Comparison of ENCODE assay signal across 1 cellular context in the genomic region with DNA sequence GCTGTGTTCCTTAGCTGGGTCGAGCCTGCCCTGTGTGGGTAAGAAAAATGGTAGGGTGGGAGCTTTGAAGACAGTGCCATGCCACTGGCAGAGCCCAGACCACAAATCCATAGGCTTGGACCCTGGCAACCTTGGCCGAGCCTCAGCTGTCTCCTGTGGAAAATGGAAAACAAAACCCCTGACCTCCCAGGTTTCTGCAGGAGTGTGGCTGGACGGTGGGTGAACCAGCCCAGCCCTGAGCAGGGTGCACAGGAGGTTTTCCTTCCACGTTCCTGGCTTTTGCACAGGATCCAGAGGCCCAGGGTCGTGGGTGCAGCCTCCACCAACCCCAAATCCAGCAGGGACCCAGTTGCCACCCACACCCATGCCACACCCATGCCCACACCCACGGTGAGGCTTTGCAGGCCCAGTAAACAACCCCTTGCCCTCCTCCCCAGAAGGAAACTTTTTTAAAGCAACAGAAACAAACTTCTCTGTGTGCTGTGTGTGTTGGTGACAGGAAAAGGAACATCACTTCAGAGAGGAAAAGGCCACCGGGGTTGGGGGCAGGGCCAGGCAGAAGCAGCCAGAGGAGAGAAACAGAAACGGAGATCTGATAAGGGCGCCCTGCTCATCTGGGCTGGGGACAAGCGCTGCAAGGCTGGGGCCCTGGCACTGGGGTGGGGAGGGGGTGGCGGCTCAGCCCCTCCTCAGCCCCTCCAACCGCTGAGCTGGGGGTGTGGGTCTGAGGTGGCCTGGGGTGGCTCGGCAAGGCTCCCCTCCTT.
TF ChIP-seq lines count a peak whose summit lies in the region.

No MANE protein-coding gene starts in this region.

TF ChIP-seq in K562, 482 proteins besides CTCF, POLR2A, EP300 and RAD21 (continued from another document and continues in another):
- TF ChIP-seq ZBTB2 (IDR thresholded peaks at IDR 0.05) (peak; percentile 76; the same call in 1 of the 2 replicates), ZNF324 (CRISPR knock-in tag; IDR thresholded peaks at IDR 0.05) (no peak), PTRF (tag; IDR thresholded peaks at IDR 0.05) (no peak), MCM7 (IDR thresholded peaks at IDR 0.05) (no peak), KDM2B (CRISPR knock-in tag; IDR thresholded peaks at IDR 0.05) (no peak), IRF1 (CRISPR knock-in tag; IDR thresholded peaks at IDR 0.05; ENCODE audit: borderline replicate concordance) (no peak), POLR3G (IDR thresholded peaks at IDR 0.05; ENCODE audit: extremely low read depth, insufficient read length, insufficient replicate concordance) (no peak), NR1H2 (CRISPR knock-in tag; IDR thresholded peaks at IDR 0.05) (no peak), E2F3 (CRISPR knock-in tag; IDR thresholded peaks at IDR 0.05) (peak; percentile 60; the same call in 1 of the 2 replicates), NONO (IDR thresholded peaks at IDR 0.05; ENCODE audit: low read depth in 2 of 2, low read length in 1 of 2) (no peak), CEBPB (tag; IDR thresholded peaks at IDR 0.05) (no peak), HES1 (IDR thresholded peaks at IDR 0.05; ENCODE audit: low read depth) (no peak), ELF2 (CRISPR knock-in tag; IDR thresholded peaks at IDR 0.05) (0 out of 2 replicates have a peak, but pooled peaks have one; percentile 63), ZNF408 (CRISPR knock-in tag; IDR thresholded peaks at IDR 0.05; ENCODE audit: low read depth) (no peak), DMBX1 (CRISPR knock-in tag; IDR thresholded peaks at IDR 0.05; ENCODE audit: borderline replicate concordance) (peak; percentile 52; the same call in 1 of the 2 replicates), MCM5 (IDR thresholded peaks at IDR 0.05; ENCODE audit: low read depth) (no peak), ZC3H4 (CRISPR knock-in tag; IDR thresholded peaks at IDR 0.05; ENCODE audit: borderline replicate concordance) (no peak), ADNP (tag; IDR thresholded peaks at IDR 0.05) (peak; percentile 71; the same call in 1 of the 2 replicates), ZNF398 (CRISPR knock-in tag; IDR thresholded peaks at IDR 0.05) (no peak), ARID3B (CRISPR knock-in tag; IDR thresholded peaks at IDR 0.05; ENCODE audit: borderline replicate concordance) (0 out of 2 replicates have a peak, but pooled peaks have one; percentile 81), HNRNPUL1 (IDR thresholded peaks at IDR 0.05; ENCODE audit: low read length) (no peak), FOSL1 (tag; conservative IDR thresholded peaks at IDR 0.05) (0 out of 2 replicates have a peak, but pooled peaks have one; percentile 37), CBX3 (IDR thresholded peaks at IDR 0.05; ENCODE audit: borderline replicate concordance in 1 of 2, low read length in 2 of 2) (no peak), JUND (IDR thresholded peaks at IDR 0.05; ENCODE audit: borderline replicate concordance, low read depth, low read length) (peak; percentile 58), JUND (tag; IDR thresholded peaks at IDR 0.05; ENCODE audit: borderline replicate concordance, low read depth, low read length) (peak; percentile 51; the same call in 2 of the 3 replicates), ELK1 (CRISPR knock-in tag; IDR thresholded peaks at IDR 0.05) (no peak), DIDO1 (tag; IDR thresholded peaks at IDR 0.05; ENCODE audit: low read depth) (peak; percentile 46; the same call in 1 of the 2 replicates), ZNF121 (CRISPR knock-in tag; conservative IDR thresholded peaks at IDR 0.05) (no peak), SAFB (IDR thresholded peaks at IDR 0.05; ENCODE audit: borderline replicate concordance, low read depth, low read length) (no peak), GABPA (tag; conservative IDR thresholded peaks at IDR 0.05; ENCODE audit: low read depth) (peak; percentile 42; the same call in 1 of the 2 replicates), ZNF274 (IDR thresholded peaks at IDR 0.05; ENCODE audit: borderline replicate concordance, low read depth, low read length) (no peak), BRF2 (IDR thresholded peaks at IDR 0.05; ENCODE audit: borderline replicate concordance, insufficient read depth, insufficient read length) (no peak), BCL6 (CRISPR knock-in tag; IDR thresholded peaks at IDR 0.05) (no peak), ZNF431 (CRISPR knock-in tag; IDR thresholded peaks at IDR 0.05) (no peak), OTX1 (CRISPR knock-in tag; IDR thresholded peaks at IDR 0.05) (peak; percentile 79), ZNF263 (CRISPR knock-in tag; IDR thresholded peaks at IDR 0.05; ENCODE audit: borderline replicate concordance) (no peak), POLR2B (IDR thresholded peaks at IDR 0.05; ENCODE audit: low read depth, partially characterized antibody) (no peak), TEAD4 (IDR thresholded peaks at IDR 0.05; ENCODE audit: low read length) (peak; percentile 26; the same call in 1 of the 2 replicates), TEAD4 (CRISPR knock-in tag; IDR thresholded peaks at IDR 0.05; ENCODE audit: borderline replicate concordance) (no peak), CBFA2T2 (conservative IDR thresholded peaks at IDR 0.05) (no peak), KDM5B (IDR thresholded peaks at IDR 0.05; ENCODE audit: insufficient replicate concordance, low read depth, low read length) (no peak), ZNF561 (CRISPR knock-in tag; conservative IDR thresholded peaks at IDR 0.05) (no peak), ZFP1 (CRISPR knock-in tag; IDR thresholded peaks at IDR 0.05) (no peak), MCM2 (IDR thresholded peaks at IDR 0.05; ENCODE audit: low read depth) (no peak), MTA2 (IDR thresholded peaks at IDR 0.05; ENCODE audit: low read depth) (0 out of 2 replicates have a peak, but pooled peaks have one; percentile 27), SMARCA5 (IDR thresholded peaks at IDR 0.05) (no peak), U2AF1 (optimal IDR thresholded peaks at IDR 0.05; ENCODE audit: low read depth, low read length) (no peak), GTF2E2 (tag; IDR thresholded peaks at IDR 0.05) (no peak), KHSRP (IDR thresholded peaks at IDR 0.05) (no peak), USF2 (CRISPR knock-in tag; IDR thresholded peaks at IDR 0.05) (no peak), MEF2A (IDR thresholded peaks at IDR 0.05; ENCODE audit: control insufficient read depth, low read depth, low read length) (no peak), PHF8 (IDR thresholded peaks at IDR 0.05; ENCODE audit: borderline replicate concordance, low read length) (peak; percentile 31; the same call in 1 of the 2 replicates), HSF4 (CRISPR knock-in tag; IDR thresholded peaks at IDR 0.05; ENCODE audit: borderline replicate concordance) (no peak), BMI1 (IDR thresholded peaks at IDR 0.05; ENCODE audit: low read length) (no peak), CHD4 (IDR thresholded peaks at IDR 0.05; ENCODE audit: insufficient read depth, insufficient replicate concordance, low read depth, low read length, poor library complexity, severe bottlenecking) (peak; percentile 80), ZNF764 (CRISPR knock-in tag; IDR thresholded peaks at IDR 0.05; ENCODE audit: low read depth) (no peak), PHB (CRISPR knock-in tag; IDR thresholded peaks at IDR 0.05) (no peak), CXXC5 (CRISPR knock-in tag; IDR thresholded peaks at IDR 0.05) (no peak), MBD2 (IDR thresholded peaks at IDR 0.05; ENCODE audit: borderline replicate concordance, low read depth) (no peak)
- TF ChIP-seq, protein P1, sequence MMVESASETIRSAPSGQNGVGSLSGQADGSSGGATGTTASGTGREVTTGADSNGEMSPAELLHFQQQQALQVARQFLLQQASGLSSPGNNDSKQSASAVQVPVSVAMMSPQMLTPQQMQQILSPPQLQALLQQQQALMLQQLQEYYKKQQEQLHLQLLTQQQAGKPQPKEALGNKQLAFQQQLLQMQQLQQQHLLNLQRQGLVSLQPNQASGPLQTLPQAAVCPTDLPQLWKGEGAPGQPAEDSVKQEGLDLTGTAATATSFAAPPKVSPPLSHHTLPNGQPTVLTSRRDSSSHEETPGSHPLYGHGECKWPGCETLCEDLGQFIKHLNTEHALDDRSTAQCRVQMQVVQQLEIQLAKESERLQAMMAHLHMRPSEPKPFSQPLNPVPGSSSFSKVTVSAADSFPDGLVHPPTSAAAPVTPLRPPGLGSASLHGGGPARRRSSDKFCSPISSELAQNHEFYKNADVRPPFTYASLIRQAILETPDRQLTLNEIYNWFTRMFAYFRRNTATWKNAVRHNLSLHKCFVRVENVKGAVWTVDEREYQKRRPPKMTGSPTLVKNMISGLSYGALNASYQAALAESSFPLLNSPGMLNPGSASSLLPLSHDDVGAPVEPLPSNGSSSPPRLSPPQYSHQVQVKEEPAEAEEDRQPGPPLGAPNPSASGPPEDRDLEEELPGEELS (CRISPR knock-in tag; IDR thresholded peaks at IDR 0.05; ENCODE audit: borderline replicate concordance): no peak
- TF ChIP-seq, protein P2, sequence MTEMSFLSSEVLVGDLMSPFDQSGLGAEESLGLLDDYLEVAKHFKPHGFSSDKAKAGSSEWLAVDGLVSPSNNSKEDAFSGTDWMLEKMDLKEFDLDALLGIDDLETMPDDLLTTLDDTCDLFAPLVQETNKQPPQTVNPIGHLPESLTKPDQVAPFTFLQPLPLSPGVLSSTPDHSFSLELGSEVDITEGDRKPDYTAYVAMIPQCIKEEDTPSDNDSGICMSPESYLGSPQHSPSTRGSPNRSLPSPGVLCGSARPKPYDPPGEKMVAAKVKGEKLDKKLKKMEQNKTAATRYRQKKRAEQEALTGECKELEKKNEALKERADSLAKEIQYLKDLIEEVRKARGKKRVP (CRISPR knock-in tag; IDR thresholded peaks at IDR 0.05): no peak
